19 cellular contexts compared by ENCODE assay signal in the genomic region with DNA sequence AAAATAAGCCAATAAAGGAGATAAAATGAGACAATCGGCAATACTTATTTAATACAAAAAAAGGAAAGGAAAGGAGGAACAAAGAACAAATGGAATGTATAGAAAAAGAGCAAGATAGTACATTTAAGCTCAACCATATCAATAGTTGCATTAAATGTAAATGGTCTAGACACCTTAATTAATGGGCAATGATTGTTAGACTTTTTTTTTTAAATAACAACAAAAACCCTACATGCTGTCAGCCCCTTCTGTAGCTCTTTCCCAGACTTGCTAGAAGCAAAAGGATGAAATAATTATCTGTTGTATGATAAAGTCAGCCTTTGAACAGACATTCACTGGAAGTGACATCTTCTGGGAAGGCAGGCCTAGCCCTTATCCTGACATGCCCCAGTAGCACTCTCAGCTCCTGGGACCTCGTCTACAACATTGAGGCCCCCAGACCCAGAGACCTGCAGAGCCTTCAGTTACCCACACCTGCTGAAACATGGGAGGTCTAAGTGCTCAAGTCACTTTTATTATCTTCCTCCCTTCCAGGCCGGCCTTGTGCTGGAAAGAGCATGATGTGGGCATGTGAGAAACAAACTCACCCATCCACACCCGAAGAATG.
"Had no signal": no experiment of that assay in that cellular context is flagged by ENCODE, and none has a peak within 500 bp of the region (broad histone marks: within the 10 kb centered on the region; RNA-seq: fewer than 3 reads in every experiment).

No MANE protein-coding gene starts in this region.

- H3K4me3 ChIP-seq: colonic mucosa, esophagus muscularis mucosa, psoas muscle, sigmoid colon, stomach, testis, uterus had no signal

- ATAC-seq: activated T-cell treated with anti-CD3 and anti-CD28 coated beads, Interleukin-2, amount 50 U/mL, for 4 hours; psoas muscle had no signal

- H3K27me3 Mint-ChIP-seq: activated naive CD8-positive, alpha-beta T cell treated with anti-CD3 and anti-CD28 coated beads for 36 hours; brain had no signal

- H3K9me3 ChIP-seq: colonic mucosa, psoas muscle, sigmoid colon, testis, uterus had no signal

- H3K27ac Mint-ChIP-seq: activated naive CD8-positive, alpha-beta T cell treated with anti-CD3 and anti-CD28 coated beads for 36 hours; brain; nephron had no signal

- DNase-seq: activated CD4-positive, alpha-beta T cell treated with anti-CD3 and anti-CD28 coated beads for 1 hour; activated CD4-positive, alpha-beta T cell treated with anti-CD3 and anti-CD28 coated beads, Interleukin-2, amount 50 U/mL, for 4 hours; activated gamma-delta T cell; activated naive CD8-positive, alpha-beta T cell treated with anti-CD3 and anti-CD28 coated beads for 36 hours; activated T-cell treated with anti-CD3 and anti-CD28 coated beads, Interleukin-2, amount 50 U/mL, for 4 hours; amygdala; central memory CD4-positive, alpha-beta T cell; colonic mucosa; hypothalamus; kidney glomerular epithelial cell; psoas muscle; sigmoid colon; stimulated activated CD4-positive, alpha-beta T cell treated with anti-CD3 and anti-CD28 coated beads, Interleukin-1b, Interleukin-23, amount 100 ng/mL, for 48 hours; stomach; testis; uterus had no signal

- H3K27me3 ChIP-seq: colonic mucosa, esophagus muscularis mucosa, sigmoid colon, stomach, testis, uterus had no signal

- H3K36me3 ChIP-seq: uterus had no signal

- H3K27ac ChIP-seq: colonic mucosa, esophagus muscularis mucosa, psoas muscle, sigmoid colon, testis, uterus had no signal

- H3K4me3 Mint-ChIP-seq: activated naive CD8-positive, alpha-beta T cell treated with anti-CD3 and anti-CD28 coated beads for 36 hours; activated T-cell treated with anti-CD3 and anti-CD28 coated beads, Interleukin-2, amount 50 U/mL, for 4 hours; brain; nephron had no signal
